Comparison of ENCODE assay signal across 12 cellular contexts in the genomic region with DNA sequence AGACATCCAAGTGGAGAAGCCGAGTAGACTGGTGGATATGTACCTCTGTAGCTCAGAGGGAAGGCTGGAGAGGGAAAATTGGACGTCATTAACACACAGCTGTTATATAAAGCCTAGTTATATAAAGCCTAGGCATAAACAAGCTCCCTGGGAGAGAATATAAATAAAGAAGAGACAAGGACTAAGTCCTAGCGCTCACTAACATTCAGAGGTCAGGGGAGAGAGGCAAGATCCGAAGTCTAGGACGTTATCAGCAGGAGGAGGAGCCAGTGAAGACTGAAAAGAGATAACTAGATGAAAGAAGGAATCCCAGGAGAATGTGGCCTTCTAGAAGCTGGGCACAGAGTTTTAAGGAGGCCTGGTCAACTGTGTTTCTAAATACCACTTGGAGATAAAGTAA.
"Had no signal": no experiment of that assay in that cellular context is flagged by ENCODE, and none has a peak within 500 bp of the region (broad histone marks: within the 10 kb centered on the region; RNA-seq: fewer than 3 reads in every experiment).

No MANE protein-coding gene starts in this region.

- H3K27me3 ChIP-seq: gastroesophageal sphincter, transverse colon had no signal

- H3K4me1 ChIP-seq: transverse colon had no signal

- H3K9me3 ChIP-seq: gastroesophageal sphincter, transverse colon had no signal

- H3K27ac ChIP-seq: epithelial cell of prostate, gastroesophageal sphincter, parathyroid adenoma, skin epidermis, transverse colon had no signal

- H3K4me3 Mint-ChIP-seq: activated T-cell treated with anti-CD3 and anti-CD28 coated beads, Interleukin-2, amount 50 U/mL, for 4 hours; central memory CD8-positive, alpha-beta T cell had no signal

- H3K79me2 ChIP-seq: parathyroid adenoma had no signal

- H2AFZ ChIP-seq: parathyroid adenoma had no signal

- H3K27me3 Mint-ChIP-seq: central memory CD8-positive, alpha-beta T cell had no signal

- H3K9me3 Mint-ChIP-seq: activated T-cell treated with anti-CD3 and anti-CD28 coated beads, Interleukin-2, amount 50 U/mL, for 4 hours; central memory CD8-positive, alpha-beta T cell had no signal

- DNase-seq: activated naive CD4-positive, alpha-beta T cell treated with Interleukin-2 at 50 U/mL for 16 hours; activated T-cell treated with anti-CD3 and anti-CD28 coated beads, Interleukin-2, amount 50 U/mL, for 4 hours; effector memory CD4-positive, alpha-beta T cell; hypothalamus; mammary epithelial cell; T-helper 2 cell; transverse colon had no signal

- H3K4me3 ChIP-seq: gastroesophageal sphincter, skin epidermis, transverse colon had no signal

- H3K4me1 Mint-ChIP-seq: central memory CD8-positive, alpha-beta T cell had no signal
